8 cellular contexts compared by ENCODE assay signal in the genomic region with DNA sequence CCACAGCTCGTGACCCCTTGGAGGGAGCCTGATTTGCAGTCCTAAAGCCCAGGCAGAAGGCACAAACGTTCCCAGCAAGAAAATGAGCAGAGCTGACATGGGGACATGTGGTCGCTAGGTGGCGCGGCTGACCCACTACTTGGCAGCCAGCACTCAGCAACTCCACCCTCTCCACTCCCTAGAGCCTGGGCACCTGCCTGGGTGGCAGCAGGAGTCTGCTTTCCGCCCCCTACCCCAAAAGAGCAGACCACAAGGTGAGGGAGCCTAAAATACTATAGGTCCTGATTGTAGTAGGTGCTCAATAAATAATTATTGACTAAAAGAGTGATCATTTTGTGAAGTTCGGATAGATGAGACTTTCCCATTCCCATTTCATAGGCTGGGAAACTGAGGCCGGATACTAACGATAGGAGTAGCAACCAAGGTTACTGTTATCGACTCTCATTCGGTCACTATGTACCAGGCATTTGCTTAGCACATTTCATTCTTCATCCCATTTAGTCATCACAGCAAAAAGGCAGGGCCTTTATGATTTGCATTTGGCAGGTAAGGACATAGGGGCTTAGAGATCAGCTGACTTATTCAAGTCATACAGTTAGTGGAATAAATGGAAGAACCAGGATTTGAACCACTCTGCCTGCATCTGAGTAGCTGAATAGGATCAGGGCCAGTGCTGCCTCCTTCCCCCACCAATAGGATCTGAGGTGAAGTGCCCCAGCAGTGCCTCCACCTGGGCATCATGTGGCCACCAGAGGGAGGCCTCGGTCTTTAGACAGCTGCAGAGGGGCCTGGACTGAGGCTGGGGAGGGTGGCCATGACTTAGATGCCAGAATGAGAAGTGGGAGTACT. TPM values are rescaled to one million over a fixed set of nuclear protein-coding genes. Genes with fewer than 3 reads are reported as not detected.
A peak's percentile ranks its signal among the peaks of the same experiment; 100 is the strongest.
DNase-seq lines count a peak whose midpoint lies in the region; ATAC-seq, FAIRE-seq and TF ChIP-seq lines count a peak whose summit lies in the region.

No MANE protein-coding gene starts in this region.

- 15 to 25% methylated on average over 12 of the region's 12 CpGs for WGBS in pancreas, 2 donors

- no peak overlapping the region for H3K27ac Mint-ChIP-seq in activated T-helper 17 cell treated with anti-CD3 and anti-CD28 coated beads, Interleukin-2, amount 50 U/mL, for 72 hours
- H3K27ac Mint-ChIP-seq in type B pancreatic cell, result no peak overlapping the region

- H3K4me2 ChIP-seq in KMS-11, result no peak overlapping the region

- H3K27me3 Mint-ChIP-seq in activated T-helper 17 cell treated with anti-CD3 and anti-CD28 coated beads, Interleukin-2, amount 50 U/mL, for 72 hours, result peaks cover 5% of the 10 kb centered on the region
- peaks cover 47% of the 10 kb centered on the region for H3K27me3 Mint-ChIP-seq in type B pancreatic cell

- no peaks in the 10 kb centered on the region for H3K9me3 Mint-ChIP-seq in activated T-helper 17 cell treated with anti-CD3 and anti-CD28 coated beads, Interleukin-2, amount 50 U/mL, for 72 hours
- H3K9me3 Mint-ChIP-seq in type B pancreatic cell, result no peaks in the 10 kb centered on the region

- no peak overlapping the region for H2AFZ ChIP-seq in KMS-11 (ENCODE audit: low read depth)

- DNase-seq in SIG-M5 treated with dmso at 0.1 percent for 504 hours (lab: John Stamatoyannopoulos, UW; ENCODE audit: unreplicated experiment) (peak; percentile 65), SIG-M5 (lab: John Stamatoyannopoulos, UW) (no peak), SHP77 (lab: John Stamatoyannopoulos, UW) (peak; percentile 29 to 37), fibroblast of the conjunctiva (ENCODE audit: low read depth) (peak; percentile 34), pancreas (peak; percentile 52 to 88 (median 78)), type B pancreatic cell (ENCODE audit: extremely low spot score, unreplicated experiment) (no peak)

- no peak overlapping the region for H3K9ac ChIP-seq in KMS-11

- no peak for FAIRE-seq in pancreas (lab: Jason Lieb, UNC)

- ATAC-seq in activated T-helper 17 cell treated with anti-CD3 and anti-CD28 coated beads, Interleukin-2, amount 50 U/mL, for 72 hours (replicated peaks), result peak; percentile 97
- ATAC-seq in pancreas, result peak; percentile 90 to 98 (median 96)

- H3K79me2 ChIP-seq in KMS-11 (ENCODE audit: insufficient read depth, low read depth), result no peaks in the 10 kb centered on the region

- H3K27ac ChIP-seq in KMS-11 (no peak overlapping the region), pancreas (no peak overlapping the region)

- H3K27me3 ChIP-seq in KMS-11 (ENCODE audit: insufficient read depth, low read depth) (no peaks in the 10 kb centered on the region), pancreas (no peaks in the 10 kb centered on the region)

- H3K4me3 Mint-ChIP-seq in activated T-helper 17 cell treated with anti-CD3 and anti-CD28 coated beads, Interleukin-2, amount 50 U/mL, for 72 hours, result no peak overlapping the region
- no peak overlapping the region for H3K4me3 Mint-ChIP-seq in type B pancreatic cell

- H3K36me3 ChIP-seq in KMS-11 (ENCODE audit: insufficient read depth) (no peaks in the 10 kb centered on the region), pancreas (no peaks in the 10 kb centered on the region)

- no peaks in the 10 kb centered on the region for H3K9me3 ChIP-seq in pancreas

- no peaks in the 10 kb centered on the region for H4K20me1 ChIP-seq in KMS-11 (ENCODE audit: insufficient read depth)

- H3K36me3 Mint-ChIP-seq in activated T-helper 17 cell treated with anti-CD3 and anti-CD28 coated beads, Interleukin-2, amount 50 U/mL, for 72 hours (ENCODE audit: low read depth), result no peaks in the 10 kb centered on the region
- H3K36me3 Mint-ChIP-seq in type B pancreatic cell, result no peaks in the 10 kb centered on the region

- H3K4me1 ChIP-seq in KMS-11 (ENCODE audit: low read depth, poor library complexity, severe bottlenecking), result no peaks in the 10 kb centered on the region
- H3K4me1 ChIP-seq in pancreas, result no peaks in the 10 kb centered on the region

- H3K4me1 Mint-ChIP-seq in activated T-helper 17 cell treated with anti-CD3 and anti-CD28 coated beads, Interleukin-2, amount 50 U/mL, for 72 hours, result no peaks in the 10 kb centered on the region
- no peaks in the 10 kb centered on the region for H3K4me1 Mint-ChIP-seq in type B pancreatic cell (ENCODE audit: unreplicated experiment)

- intact Hi-C loops in pancreas (cut with DNase I), result loop anchor here in 2 of 3 donors (2.0 to 10.0 kb wide), 2 partner anchors 125 to 199 kb away; no protein-coding TSS in a partner anchor

- TF ChIP-seq CTCF in KMS-11 (conservative IDR thresholded peaks at IDR 0.05; ENCODE audit: low read depth, low read length) (peak; percentile 89), pancreas (IDR thresholded peaks at IDR 0.05) (peak; percentile 46 to 82 (median 70)), type B pancreatic cell (conservative IDR thresholded peaks at IDR 0.05) (peak; percentile 93)

- H3K4me3 ChIP-seq in KMS-11 (IDR thresholded peaks at IDR 0.05; ENCODE audit: insufficient read depth, low read depth, low read length) (no peak overlapping the region), pancreas (no peak overlapping the region)

RNA-seq across cellular contexts. Expression of gene NEUROG3, which starts 57.3 kb away (rescaled TPM):
- 1 to 10 TPM in 1 of 2 donors, under 1 TPM in 1; 0.78 to 1.1 TPM for total RNA-seq in activated T-helper 17 cell treated with anti-CD3 and anti-CD28 coated beads, Interleukin-2, amount 50 U/mL, for 72 hours
- total RNA-seq in pancreas (under 1 TPM in 1 of 6 donors, not detected in 5; 0.20 TPM), type B pancreatic cell (ENCODE audit: low replicate concordance) (0.51 and 0.93 TPM in 2 replicates)
- polyA plus RNA-seq in pancreas, result not detected

Comparison
In these comparisons a context has a peak if more than half of its experiments do, and no peak if none do; other contexts are left out.
1. DNase-seq: peak in SIG-M5 treated with dmso at 0.1 percent for 504 hours (single experiment), SHP77 (2 of 2), fibroblast of the conjunctiva (single experiment) and pancreas (6 of 6); none in SIG-M5 (single experiment) and type B pancreatic cell (single experiment).
2. Peak in every context shown above with its lines, with median percentiles within 50 percentile points of each other: CTCF ChIP-seq.